In the genomic region with DNA sequence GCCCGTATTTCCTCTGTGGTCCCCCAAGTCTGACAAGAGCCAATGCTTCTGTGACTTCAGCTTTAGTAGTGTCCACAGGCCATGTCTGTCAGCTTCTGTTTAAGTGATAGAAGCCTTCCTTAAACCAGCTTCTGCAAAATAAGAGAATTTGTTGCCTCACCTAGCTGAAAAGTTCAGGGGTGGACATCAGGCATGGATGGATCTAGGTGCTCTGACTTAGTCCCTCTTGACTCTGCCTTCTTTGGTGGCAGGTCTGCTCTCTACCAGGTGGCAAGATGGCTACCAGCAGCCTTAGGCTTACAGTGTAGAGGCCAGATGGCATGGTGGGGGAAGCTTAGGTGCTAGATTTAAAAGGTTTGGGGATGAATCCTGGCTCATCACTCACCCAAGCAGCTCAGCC, we compare ENCODE assay signal across 1 cellular context.
TF ChIP-seq lines count a peak whose summit lies in the region.

No MANE protein-coding gene starts in this region.

TF ChIP-seq in IMR-90, 13 proteins besides CTCF, POLR2A, EP300 and RAD21 (continued from another document):
- TF ChIP-seq USF2 (IDR thresholded peaks at IDR 0.05; ENCODE audit: low read depth, low read length) (no peak), RFX5 (IDR thresholded peaks at IDR 0.05; ENCODE audit: low read depth, low read length) (no peak), NFE2L2 (IDR thresholded peaks at IDR 0.05; ENCODE audit: low read depth, low read length) (no peak)
